ENCODE assay signal across 26 cellular contexts in the genomic region with DNA sequence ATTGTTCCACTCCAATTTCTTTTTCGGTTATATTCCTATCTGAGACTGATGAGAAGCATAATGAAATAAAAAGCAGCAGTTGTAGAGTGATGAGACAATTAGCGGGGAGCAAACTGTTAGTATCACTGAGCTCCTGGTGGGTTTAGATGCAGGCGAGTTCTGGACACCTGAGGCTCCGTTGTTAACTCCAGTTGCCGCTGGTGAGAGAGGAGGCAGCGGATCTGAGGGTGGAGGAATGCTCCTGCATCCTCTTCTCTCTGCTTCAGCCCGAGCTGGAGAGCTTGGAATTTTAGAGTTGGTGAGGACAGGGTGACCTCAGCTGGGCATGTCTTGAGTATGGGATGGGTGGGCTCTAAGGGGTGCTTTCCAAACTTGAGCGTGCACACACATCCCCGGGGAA.
"Had no signal": no experiment of that assay in that cellular context is flagged by ENCODE, and none has a peak within 500 bp of the region (broad histone marks: within the 10 kb centered on the region; RNA-seq: fewer than 3 reads in every experiment).

No MANE protein-coding gene starts in this region.

- H3K4me1 ChIP-seq: colonic mucosa, lower lobe of right lung, prostate gland, spleen, tibial artery, upper lobe of right lung had no signal

- H3K4me1 Mint-ChIP-seq: immature natural killer cell; natural killer cell; stimulated activated memory B cell treated with anti-CD40 and anti-IgM and Interleukin-4, amounts not matched to agents 10 μg/mL and 1 μg/mL and 100 μg/mL, for 72 hours had no signal

- H3K36me3 ChIP-seq: colonic mucosa, lower lobe of right lung, prostate gland, sigmoid colon, spleen, tibial artery, upper lobe of right lung, uterus had no signal

- H3K27me3 ChIP-seq: colonic mucosa, sigmoid colon, spleen, testis, tibial artery, upper lobe of right lung, uterus had no signal

- DNase-seq: colonic mucosa; effector memory CD8-positive, alpha-beta T cell; erythroblast; immature natural killer cell; islet precursor cell; kidney glomerular epithelial cell; left colon; left ventricle myocardium superior; lower lobe of right lung; natural killer cell; nucleus accumbens; right cardiac atrium; sigmoid colon; spleen; stimulated activated CD4-positive, alpha-beta T cell treated with anti-CD3 and anti-CD28 coated beads, Interleukin-4, amount 100 ng/mL, for 4 hours; stimulated activated naive CD8-positive, alpha-beta T cell treated with anti-CD3 and anti-CD28 coated beads, Interleukin-15, Interleukin-2, amounts not matched to agents 100 U/mL and 50 U/mL, for 24 hours; substantia nigra; testis; tibial artery; upper lobe of right lung; uterus had no signal

- H3K4me3 Mint-ChIP-seq: dendritic cell treated with granulocyte-macrophage colony-stimulating factor and Interleukin-4, amounts not matched to agents 40 ng/mL and 50 ng/mL, for 4 days; effector memory CD8-positive, alpha-beta T cell; immature natural killer cell; natural killer cell; stimulated activated memory B cell treated with anti-CD40 and anti-IgM and Interleukin-4, amounts not matched to agents 10 μg/mL and 1 μg/mL and 100 μg/mL, for 72 hours had no signal

- FAIRE-seq: endometrium, frontal cortex had no signal

- H3K4me3 ChIP-seq: colonic mucosa, lower lobe of right lung, prostate gland, sigmoid colon, spleen, testis, tibial artery, upper lobe of right lung, uterus had no signal

- H3K27ac ChIP-seq: colonic mucosa, lower lobe of right lung, prostate gland, sigmoid colon, spleen, testis, tibial artery, upper lobe of right lung, uterus had no signal

- H3K36me3 Mint-ChIP-seq: immature natural killer cell; natural killer cell; stimulated activated memory B cell treated with anti-CD40 and anti-IgM and Interleukin-4, amounts not matched to agents 10 μg/mL and 1 μg/mL and 100 μg/mL, for 72 hours had no signal

- H3K9me3 ChIP-seq: colonic mucosa, lower lobe of right lung, prostate gland, sigmoid colon, spleen, testis, tibial artery, upper lobe of right lung, uterus had no signal

- H3K27ac Mint-ChIP-seq: dendritic cell treated with granulocyte-macrophage colony-stimulating factor and Interleukin-4, amounts not matched to agents 40 ng/mL and 50 ng/mL, for 4 days; effector memory CD8-positive, alpha-beta T cell; immature natural killer cell; natural killer cell; stimulated activated memory B cell treated with anti-CD40 and anti-IgM and Interleukin-4, amounts not matched to agents 10 μg/mL and 1 μg/mL and 100 μg/mL, for 72 hours had no signal

- ATAC-seq: effector memory CD8-positive, alpha-beta T cell; left colon; left ventricle myocardium superior; lower lobe of right lung; natural killer cell; right cardiac atrium; stimulated activated memory B cell treated with anti-CD40 and anti-IgM and Interleukin-4, amounts not matched to agents 10 μg/mL and 1 μg/mL and 100 μg/mL, for 72 hours; stimulated activated naive CD8-positive, alpha-beta T cell treated with anti-CD3 and anti-CD28 coated beads, Interleukin-15, Interleukin-2, amounts not matched to agents 100 U/mL and 50 U/mL, for 24 hours; upper lobe of right lung had no signal

- H3K27me3 Mint-ChIP-seq: dendritic cell treated with granulocyte-macrophage colony-stimulating factor and Interleukin-4, amounts not matched to agents 40 ng/mL and 50 ng/mL, for 4 days had no signal

- H3K9me3 Mint-ChIP-seq: dendritic cell treated with granulocyte-macrophage colony-stimulating factor and Interleukin-4, amounts not matched to agents 40 ng/mL and 50 ng/mL, for 4 days; effector memory CD8-positive, alpha-beta T cell; immature natural killer cell; natural killer cell; stimulated activated memory B cell treated with anti-CD40 and anti-IgM and Interleukin-4, amounts not matched to agents 10 μg/mL and 1 μg/mL and 100 μg/mL, for 72 hours had no signal
